ENCODE assay signal across 17 cellular contexts in the genomic region with DNA sequence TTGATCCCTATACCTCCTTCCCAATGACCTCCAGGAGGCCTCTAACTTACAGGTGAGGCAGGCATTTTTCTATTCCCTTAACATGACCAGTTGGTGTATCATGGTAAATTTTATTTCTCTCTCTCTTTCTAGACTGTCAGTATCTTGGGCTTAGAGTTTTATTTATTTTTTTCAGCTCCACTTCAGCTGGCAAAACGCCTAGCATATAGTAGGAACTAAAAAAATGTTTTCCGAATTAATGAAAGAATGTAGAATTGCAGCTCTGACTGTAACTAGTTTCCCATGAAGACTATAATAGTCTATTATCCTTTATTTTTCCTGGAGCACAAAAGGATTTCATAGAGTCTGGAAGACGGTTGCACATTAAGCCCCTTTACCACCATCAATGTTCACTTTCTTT.
"Had no signal": no experiment of that assay in that cellular context is flagged by ENCODE, and none has a peak within 500 bp of the region (broad histone marks: within the 10 kb centered on the region; RNA-seq: fewer than 3 reads in every experiment).

No MANE protein-coding gene starts in this region.

- DNase-seq: activated CD4-positive, alpha-beta T cell treated with anti-CD3 and anti-CD28 coated beads, Interleukin-2, amount 50 U/mL, for 1 hour; activated CD8-positive, alpha-beta memory T cell treated with anti-CD3 and anti-CD28 coated beads, Interleukin-2, amount 50 U/mL, for 48 hours; activated effector memory CD4-positive, alpha-beta T cell treated with Interleukin-2 at 50 U/mL for 16 hours; activated naive CD4-positive, alpha-beta T cell treated with anti-CD3 and anti-CD28 coated beads, Interleukin-2, amount 50 U/mL, for 16 hours; activated T-cell treated with anti-CD3 and anti-CD28 coated beads, Interleukin-2, amount 50 U/mL, for 48 hours; adrenal gland; erythroblast; hypothalamus; left lung; mammary epithelial cell; nephron progenitor cell; occipital lobe; posterior cingulate gyrus; stimulated activated CD4-positive, alpha-beta T cell treated with anti-CD3 and anti-CD28 coated beads, Interleukin-2, amount 100 ng/mL, for 24 hours; stimulated activated naive CD8-positive, alpha-beta T cell treated with anti-CD3 and anti-CD28 coated beads, Interleukin-15, Interleukin-2, amounts not matched to agents 100 U/mL and 50 U/mL, for 24 hours; T1000; trophoblast cell had no signal

- H3K27me3 ChIP-seq: adrenal gland, left lung had no signal

- H3K36me3 ChIP-seq: adrenal gland had no signal

- ATAC-seq: left lung; stimulated activated naive CD8-positive, alpha-beta T cell treated with anti-CD3 and anti-CD28 coated beads, Interleukin-15, Interleukin-2, amounts not matched to agents 100 U/mL and 50 U/mL, for 24 hours had no signal

- H3K4me1 ChIP-seq: left lung had no signal

- H3K9me3 ChIP-seq: adrenal gland, left lung had no signal

- H3K27ac ChIP-seq: adrenal gland, left lung had no signal

- H3K4me3 ChIP-seq: adrenal gland, left lung had no signal
